12 cellular contexts compared by ENCODE assay signal in the genomic region with DNA sequence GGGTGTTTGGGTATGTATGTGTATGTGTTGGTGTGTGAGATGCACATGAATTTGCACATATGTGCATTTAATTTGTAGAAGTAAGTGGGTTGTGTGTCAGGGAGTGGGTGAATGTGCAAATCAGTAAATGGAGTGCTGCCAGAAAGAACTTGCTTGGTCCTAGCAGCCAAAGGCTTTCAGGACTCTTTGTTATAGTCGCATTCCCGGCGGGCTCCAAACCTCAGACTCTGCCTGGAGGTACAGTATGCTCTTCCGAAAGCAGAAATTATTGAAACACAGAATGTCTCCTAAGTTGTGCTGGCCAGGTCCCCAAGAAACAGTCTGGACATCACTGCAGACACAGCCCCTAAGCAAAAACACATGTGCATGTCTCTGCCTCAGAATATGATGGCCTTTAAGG.
"Had no signal": no experiment of that assay in that cellular context is flagged by ENCODE, and none has a peak within 500 bp of the region (broad histone marks: within the 10 kb centered on the region; RNA-seq: fewer than 3 reads in every experiment).

No MANE protein-coding gene starts in this region.

- DNase-seq: activated CD4-positive, CD25-positive, alpha-beta regulatory T cell; activated CD8-positive, alpha-beta memory T cell treated with anti-CD3 and anti-CD28 coated beads, Interleukin-2, amount 10 ng/mL, durations not matched to agents 7 days and 5 days; activated naive CD4-positive, alpha-beta T cell treated with anti-CD3 and anti-CD28 coated beads, Interleukin-2, amount 50 U/mL, for 16 hours; activated T-cell treated with anti-CD3 and anti-CD28 coated beads, Interleukin-2, amount 50 U/mL, for 24 hours; dorsolateral prefrontal cortex; erythroblast; hypothalamus; naive B cell; posterior cingulate gyrus had no signal

- H3K9me3 Mint-ChIP-seq: activated T-cell treated with anti-CD3 and anti-CD28 coated beads, Interleukin-2, amount 50 U/mL, for 24 hours; stimulated activated effector memory CD8-positive, alpha-beta T cell treated with anti-CD3 and anti-CD28 coated beads, Interleukin-12 subunit alpha, Interleukin-12 subunit beta, amount 100 ng/mL, for 72 hours; T-helper 2 cell treated with Interferon-gamma antibody and Interleukin-4, amounts not matched to agents 5 μg/mL and 100 μg/mL, for 36 hours had no signal

- H3K27ac Mint-ChIP-seq: activated CD8-positive, alpha-beta memory T cell treated with anti-CD3 and anti-CD28 coated beads, Interleukin-2, amount 10 ng/mL, durations not matched to agents 7 days and 5 days; activated T-cell treated with anti-CD3 and anti-CD28 coated beads, Interleukin-2, amount 50 U/mL, for 24 hours; naive B cell; stimulated activated effector memory CD8-positive, alpha-beta T cell treated with anti-CD3 and anti-CD28 coated beads, Interleukin-12 subunit alpha, Interleukin-12 subunit beta, amount 100 ng/mL, for 72 hours; T-helper 2 cell treated with Interferon-gamma antibody and Interleukin-4, amounts not matched to agents 5 μg/mL and 100 μg/mL, for 36 hours had no signal

- H3K4me3 Mint-ChIP-seq: activated CD8-positive, alpha-beta memory T cell treated with anti-CD3 and anti-CD28 coated beads, Interleukin-2, amount 10 ng/mL, durations not matched to agents 7 days and 5 days; activated T-cell treated with anti-CD3 and anti-CD28 coated beads, Interleukin-2, amount 50 U/mL, for 24 hours; naive B cell; stimulated activated effector memory CD8-positive, alpha-beta T cell treated with anti-CD3 and anti-CD28 coated beads, Interleukin-12 subunit alpha, Interleukin-12 subunit beta, amount 100 ng/mL, for 72 hours; T-helper 2 cell treated with Interferon-gamma antibody and Interleukin-4, amounts not matched to agents 5 μg/mL and 100 μg/mL, for 36 hours had no signal

- H3K36me3 Mint-ChIP-seq: activated CD8-positive, alpha-beta memory T cell treated with anti-CD3 and anti-CD28 coated beads, Interleukin-2, amount 10 ng/mL, durations not matched to agents 7 days and 5 days; naive B cell; stimulated activated effector memory CD8-positive, alpha-beta T cell treated with anti-CD3 and anti-CD28 coated beads, Interleukin-12 subunit alpha, Interleukin-12 subunit beta, amount 100 ng/mL, for 72 hours had no signal

- H3K4me3 ChIP-seq: cardiac muscle cell, dorsolateral prefrontal cortex had no signal

- H3K27me3 ChIP-seq: cardiac muscle cell had no signal

- ATAC-seq: activated CD8-positive, alpha-beta memory T cell treated with anti-CD3 and anti-CD28 coated beads, Interleukin-2, amount 10 ng/mL, durations not matched to agents 7 days and 5 days; stimulated activated effector memory CD8-positive, alpha-beta T cell treated with anti-CD3 and anti-CD28 coated beads, Interleukin-12 subunit alpha, Interleukin-12 subunit beta, amount 100 ng/mL, for 72 hours had no signal

- H3K27ac ChIP-seq: cardiac muscle cell, dorsolateral prefrontal cortex had no signal

- H3K36me3 ChIP-seq: cardiac muscle cell had no signal

- H3K4me1 Mint-ChIP-seq: activated CD8-positive, alpha-beta memory T cell treated with anti-CD3 and anti-CD28 coated beads, Interleukin-2, amount 10 ng/mL, durations not matched to agents 7 days and 5 days; naive B cell; stimulated activated effector memory CD8-positive, alpha-beta T cell treated with anti-CD3 and anti-CD28 coated beads, Interleukin-12 subunit alpha, Interleukin-12 subunit beta, amount 100 ng/mL, for 72 hours had no signal
